8 cellular contexts compared by ENCODE assay signal in genomic region chr9:137441289-137441934, GRCh38. TPM values are rescaled to one million over a fixed set of nuclear protein-coding genes. Genes with fewer than 3 reads are reported as not detected.
A peak's percentile ranks its signal among the peaks of the same experiment; 100 is the strongest.
DNase-seq lines count a peak whose midpoint lies in the region; ATAC-seq lines count a peak whose summit lies in the region.

Gene ENTPD8, minus strand, starts transcription at chr9:137441357. Its CDS starts 3,072 bp downstream, at chr9:137438285.

- H3K27ac Mint-ChIP-seq in activated CD4-positive, alpha-beta T cell treated with anti-CD3 and anti-CD28 coated beads for 36 hours = no peak within 1 kb of the TSS
- peak within 1 kb of the TSS in 3 of 9 donors; percentile 34 to 86 (median 78) for H3K27ac Mint-ChIP-seq in naive thymus-derived CD4-positive, alpha-beta T cell

- intact Hi-C loops in activated CD4-positive, alpha-beta T cell treated with anti-CD3 and anti-CD28 coated beads for 36 hours (cut with DNase I, micrococcal nuclease) = loop anchor here in 1 of 2 experiments (10.0 kb wide), 1 partner anchor 147 kb away; no protein-coding TSS in a partner anchor
- intact Hi-C loops in naive thymus-derived CD4-positive, alpha-beta T cell (cut with micrococcal nuclease) = no loop called here

- H3K4me3 ChIP-seq in endocrine pancreas (ENCODE audit: control insufficient read depth, insufficient read depth, low read length) = peak within 1 kb of the TSS; percentile 14
- no peak within 1 kb of the TSS for H3K4me3 ChIP-seq in naive thymus-derived CD4-positive, alpha-beta T cell (ENCODE audit: low read length)

- no peaks in the 10 kb centered on the region for H3K9me3 ChIP-seq in endocrine pancreas (ENCODE audit: control insufficient read depth, low read length)
- H3K9me3 ChIP-seq in naive thymus-derived CD4-positive, alpha-beta T cell (ENCODE audit: control insufficient read depth in 2 of 3, low read length in 3 of 3) = no peaks in the 10 kb centered on the region

- DNase-seq in activated CD4-positive, alpha-beta T cell treated with anti-CD3 and anti-CD28 coated beads for 36 hours = no peak
- no peak for DNase-seq in activated CD4-positive, alpha-beta T cell treated with anti-CD3 and anti-CD28 coated beads, Interleukin-2, amount 50 U/mL, for 48 hours
- DNase-seq in NOMO-1 treated with DMSO at 0.1 percent for 48 hours (lab: John Stamatoyannopoulos, UW; ENCODE audit: unreplicated experiment) = peak; percentile 27
- peak in 1 of 9 donors; percentile 21 for DNase-seq in naive thymus-derived CD4-positive, alpha-beta T cell

- H3K4me3 Mint-ChIP-seq in activated CD4-positive, alpha-beta T cell treated with anti-CD3 and anti-CD28 coated beads for 36 hours = peak within 1 kb of the TSS; percentile 38
- H3K4me3 Mint-ChIP-seq in naive thymus-derived CD4-positive, alpha-beta T cell = peak within 1 kb of the TSS; percentile 56 to 89 (median 79)

- no peaks in the 10 kb centered on the region for H3K27me3 ChIP-seq in endocrine pancreas (ENCODE audit: control insufficient read depth, insufficient read depth, low read length)
- no peaks in the 10 kb centered on the region for H3K27me3 ChIP-seq in naive thymus-derived CD4-positive, alpha-beta T cell (ENCODE audit: control insufficient read depth in 2 of 2, insufficient read depth in 2 of 2, low read length in 2 of 2)

- H3K27me3 Mint-ChIP-seq in activated CD4-positive, alpha-beta T cell treated with anti-CD3 and anti-CD28 coated beads for 36 hours = peaks cover 10% of the 10 kb centered on the region
- peaks cover 9 to 26% (median 11%) of the 10 kb centered on the region in 5 donors for H3K27me3 Mint-ChIP-seq in naive thymus-derived CD4-positive, alpha-beta T cell

- CTCF ChIA-PET in activated CD4-positive, alpha-beta T cell treated with anti-CD3 and anti-CD28 coated beads for 36 hours (lab: Charles Lee) = no interaction called here
- CTCF ChIA-PET in naive thymus-derived CD4-positive, alpha-beta T cell (lab: Charles Lee) = interaction anchor here (3.0 kb wide), 1 partner anchor 17 kb away, joined by 19 read pairs; the partner anchor contains the start of genes EXD3 and NOXA1

- H3K4me1 Mint-ChIP-seq in activated CD4-positive, alpha-beta T cell treated with anti-CD3 and anti-CD28 coated beads for 36 hours = peaks cover 9% of the 10 kb centered on the region
- peaks cover 8 to 23% (median 15%) of the 10 kb centered on the region in 7 donors for H3K4me1 Mint-ChIP-seq in naive thymus-derived CD4-positive, alpha-beta T cell

- no peaks in the 10 kb centered on the region for H3K36me3 ChIP-seq in endocrine pancreas (ENCODE audit: control insufficient read depth, insufficient read depth, low read length)
- H3K36me3 ChIP-seq in naive thymus-derived CD4-positive, alpha-beta T cell (ENCODE audit: control insufficient read depth in 2 of 3, insufficient read depth in 3 of 3, low read length in 3 of 3) = no peaks in the 10 kb centered on the region

- POLR2A ChIA-PET in activated CD4-positive, alpha-beta T cell treated with anti-CD3 and anti-CD28 coated beads for 36 hours (lab: Charles Lee) = no interaction called here
- POLR2A ChIA-PET in naive thymus-derived CD4-positive, alpha-beta T cell (lab: Charles Lee) = interaction anchor here (0.6 kb wide), 1 partner anchor 24 kb away, joined by 3 read pairs; no protein-coding TSS in a partner anchor

- H3K9ac ChIP-seq in endocrine pancreas (ENCODE audit: control insufficient read depth, insufficient read depth, low read length) = no peak within 1 kb of the TSS

- no peaks in the 10 kb centered on the region for H3K9me3 Mint-ChIP-seq in activated CD4-positive, alpha-beta T cell treated with anti-CD3 and anti-CD28 coated beads for 36 hours (ENCODE audit: low read depth)
- peaks cover 0 to 2% (median 0%) of the 10 kb centered on the region in 11 donors for H3K9me3 Mint-ChIP-seq in naive thymus-derived CD4-positive, alpha-beta T cell

- H3K4me1 ChIP-seq in endocrine pancreas (ENCODE audit: control insufficient read depth, insufficient read depth, low read length) = no peaks in the 10 kb centered on the region
- H3K4me1 ChIP-seq in naive thymus-derived CD4-positive, alpha-beta T cell (ENCODE audit: control insufficient read depth in 2 of 2, insufficient read depth in 2 of 2, low read length in 2 of 2) = peaks cover 6 to 10% of the 10 kb centered on the region in 2 donors

- no peak within 1 kb of the TSS for H3K27ac ChIP-seq in naive thymus-derived CD4-positive, alpha-beta T cell (ENCODE audit: low read depth, low read length)

- H3K36me3 Mint-ChIP-seq in activated CD4-positive, alpha-beta T cell treated with anti-CD3 and anti-CD28 coated beads for 36 hours (ENCODE audit: low read depth) = no peaks in the 10 kb centered on the region
- H3K36me3 Mint-ChIP-seq in naive thymus-derived CD4-positive, alpha-beta T cell = peaks cover 0 to 3% (median 0%) of the 10 kb centered on the region in 5 donors

- no peak for ATAC-seq in activated CD4-positive, alpha-beta T cell treated with anti-CD3 and anti-CD28 coated beads for 36 hours
- peak; percentile 2 for ATAC-seq in naive thymus-derived CD4-positive, alpha-beta T cell
- ATAC-seq in HG03159 (IDR thresholded peaks at IDR 0.05; ENCODE audit: unreplicated experiment) (no peak), GM18870 (IDR thresholded peaks at IDR 0.05; ENCODE audit: unreplicated experiment) (no peak), GM21528 (IDR thresholded peaks at IDR 0.05; ENCODE audit: low FRiP score, unreplicated experiment) (no peak)

RNA-seq across cellular contexts. Expression of gene ENTPD8, which starts in this region (rescaled TPM):
- not detected for total RNA-seq in activated CD4-positive, alpha-beta T cell treated with anti-CD3 and anti-CD28 coated beads for 36 hours
- total RNA-seq in naive thymus-derived CD4-positive, alpha-beta T cell = not detected
- polyA plus RNA-seq in naive thymus-derived CD4-positive, alpha-beta T cell = not detected

Comparison
In these comparisons a context has a peak if more than half of its experiments do, and no peak if none do; other contexts are left out.
1. Peak in ATAC-seq in naive thymus-derived CD4-positive, alpha-beta T cell; RNA of the gene not detected or under 1 TPM.